1 cellular context compared by ENCODE assay signal in the genomic region with DNA sequence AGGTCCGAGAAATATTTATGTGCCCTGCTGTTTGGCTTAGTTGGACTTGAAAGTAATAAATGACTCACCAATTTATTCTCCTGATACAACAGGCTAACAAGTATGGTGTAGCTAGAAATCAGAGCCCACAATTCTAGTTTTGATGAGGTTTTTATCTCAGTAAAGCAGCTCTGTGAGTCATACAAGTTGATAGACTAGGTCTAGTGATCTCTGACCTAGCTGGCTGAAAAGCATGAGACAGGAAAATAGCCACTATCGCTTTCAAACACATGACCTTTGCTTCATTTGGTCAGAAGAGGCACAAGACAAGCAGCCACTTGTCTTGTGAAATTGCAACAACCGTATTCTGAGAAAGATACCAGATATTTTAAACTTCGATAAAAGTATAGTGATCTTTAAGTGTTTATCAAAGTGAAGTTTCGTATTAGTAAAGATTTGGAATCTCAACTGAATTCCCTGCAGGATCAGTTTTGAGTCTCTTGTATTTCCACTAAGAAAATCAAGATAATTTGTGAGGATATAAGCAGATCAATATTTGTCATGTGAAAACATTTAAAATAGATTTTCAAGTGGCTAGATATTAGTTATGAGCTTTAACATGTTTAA.
TF ChIP-seq lines count a peak whose summit lies in the region.

No MANE protein-coding gene starts in this region.

TF ChIP-seq in HepG2, 621 proteins besides CTCF, POLR2A, EP300 and RAD21 (continued from another document and continues in another):
- TF ChIP-seq CSRNP1 (CRISPR knock-in tag; IDR thresholded peaks at IDR 0.05) = no peak
- no peak for TF ChIP-seq ZBTB38 (CRISPR knock-in tag; IDR thresholded peaks at IDR 0.05)
- no peak for TF ChIP-seq MZF1 (CRISPR knock-in tag; IDR thresholded peaks at IDR 0.05; ENCODE audit: borderline replicate concordance)
- no peak for TF ChIP-seq ZNF138 (CRISPR knock-in tag; IDR thresholded peaks at IDR 0.05; ENCODE audit: low read depth)
- no peak for TF ChIP-seq CCDC6 (CRISPR knock-in tag; IDR thresholded peaks at IDR 0.05)
- no peak for TF ChIP-seq ONECUT2 (CRISPR knock-in tag; IDR thresholded peaks at IDR 0.05)
- TF ChIP-seq ZNF207 (IDR thresholded peaks at IDR 0.05; ENCODE audit: borderline replicate concordance) = no peak
- TF ChIP-seq ZNF737 (CRISPR knock-in tag; IDR thresholded peaks at IDR 0.05; ENCODE audit: borderline replicate concordance) = no peak
- TF ChIP-seq ZNF629 (CRISPR knock-in tag; conservative IDR thresholded peaks at IDR 0.05) = 0 out of 2 replicates have a peak, but pooled peaks have one; percentile 17
- no peak for TF ChIP-seq ZNF34 (CRISPR knock-in tag; IDR thresholded peaks at IDR 0.05; ENCODE audit: borderline replicate concordance)
- no peak for TF ChIP-seq ZNF263 (CRISPR knock-in tag; IDR thresholded peaks at IDR 0.05)
- TF ChIP-seq, protein P1, sequence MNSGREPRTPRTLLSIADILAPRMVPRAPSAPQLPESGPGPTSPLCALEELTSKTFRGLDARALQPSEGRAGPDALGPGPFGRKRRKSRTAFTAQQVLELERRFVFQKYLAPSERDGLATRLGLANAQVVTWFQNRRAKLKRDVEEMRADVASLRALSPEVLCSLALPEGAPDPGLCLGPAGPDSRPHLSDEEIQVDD (CRISPR knock-in tag; IDR thresholded peaks at IDR 0.05; ENCODE audit: borderline replicate concordance) = no peak
- TF ChIP-seq CSRNP2 (CRISPR knock-in tag; conservative IDR thresholded peaks at IDR 0.05; ENCODE audit: low read depth) = no peak
- no peak for TF ChIP-seq CBX5 (CRISPR knock-in tag; IDR thresholded peaks at IDR 0.05; ENCODE audit: borderline replicate concordance)
- TF ChIP-seq, protein P2, sequence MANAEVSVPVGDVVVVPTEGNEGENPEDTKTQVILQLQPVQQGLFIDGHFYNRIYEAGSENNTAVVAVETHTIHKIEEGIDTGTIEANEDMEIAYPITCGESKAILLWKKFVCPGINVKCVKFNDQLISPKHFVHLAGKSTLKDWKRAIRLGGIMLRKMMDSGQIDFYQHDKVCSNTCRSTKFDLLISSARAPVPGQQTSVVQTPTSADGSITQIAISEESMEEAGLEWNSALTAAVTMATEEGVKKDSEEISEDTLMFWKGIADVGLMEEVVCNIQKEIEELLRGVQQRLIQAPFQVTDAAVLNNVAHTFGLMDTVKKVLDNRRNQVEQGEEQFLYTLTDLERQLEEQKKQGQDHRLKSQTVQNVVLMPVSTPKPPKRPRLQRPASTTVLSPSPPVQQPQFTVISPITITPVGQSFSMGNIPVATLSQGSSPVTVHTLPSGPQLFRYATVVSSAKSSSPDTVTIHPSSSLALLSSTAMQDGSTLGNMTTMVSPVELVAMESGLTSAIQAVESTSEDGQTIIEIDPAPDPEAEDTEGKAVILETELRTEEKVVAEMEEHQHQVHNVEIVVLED (CRISPR knock-in tag; IDR thresholded peaks at IDR 0.05; ENCODE audit: borderline replicate concordance) = no peak
- peak; percentile 34; the same call in 1 of the 2 replicates for TF ChIP-seq NFIC (IDR thresholded peaks at IDR 0.05; ENCODE audit: low read length)
- TF ChIP-seq FOXK1 (CRISPR knock-in tag; IDR thresholded peaks at IDR 0.05; ENCODE audit: borderline replicate concordance, low read depth) = peak; percentile 62; the same call in 1 of the 2 replicates
- TF ChIP-seq ATF7 (IDR thresholded peaks at IDR 0.05) = no peak
- TF ChIP-seq ATF7 (CRISPR knock-in tag; IDR thresholded peaks at IDR 0.05) = no peak
- TF ChIP-seq ZNF619 (CRISPR knock-in tag; IDR thresholded peaks at IDR 0.05) = no peak
- TF ChIP-seq ZBTB1 (CRISPR knock-in tag; IDR thresholded peaks at IDR 0.05; ENCODE audit: borderline replicate concordance) = no peak
- no peak for TF ChIP-seq PHF21A (CRISPR knock-in tag; IDR thresholded peaks at IDR 0.05)
- TF ChIP-seq, protein P3, sequence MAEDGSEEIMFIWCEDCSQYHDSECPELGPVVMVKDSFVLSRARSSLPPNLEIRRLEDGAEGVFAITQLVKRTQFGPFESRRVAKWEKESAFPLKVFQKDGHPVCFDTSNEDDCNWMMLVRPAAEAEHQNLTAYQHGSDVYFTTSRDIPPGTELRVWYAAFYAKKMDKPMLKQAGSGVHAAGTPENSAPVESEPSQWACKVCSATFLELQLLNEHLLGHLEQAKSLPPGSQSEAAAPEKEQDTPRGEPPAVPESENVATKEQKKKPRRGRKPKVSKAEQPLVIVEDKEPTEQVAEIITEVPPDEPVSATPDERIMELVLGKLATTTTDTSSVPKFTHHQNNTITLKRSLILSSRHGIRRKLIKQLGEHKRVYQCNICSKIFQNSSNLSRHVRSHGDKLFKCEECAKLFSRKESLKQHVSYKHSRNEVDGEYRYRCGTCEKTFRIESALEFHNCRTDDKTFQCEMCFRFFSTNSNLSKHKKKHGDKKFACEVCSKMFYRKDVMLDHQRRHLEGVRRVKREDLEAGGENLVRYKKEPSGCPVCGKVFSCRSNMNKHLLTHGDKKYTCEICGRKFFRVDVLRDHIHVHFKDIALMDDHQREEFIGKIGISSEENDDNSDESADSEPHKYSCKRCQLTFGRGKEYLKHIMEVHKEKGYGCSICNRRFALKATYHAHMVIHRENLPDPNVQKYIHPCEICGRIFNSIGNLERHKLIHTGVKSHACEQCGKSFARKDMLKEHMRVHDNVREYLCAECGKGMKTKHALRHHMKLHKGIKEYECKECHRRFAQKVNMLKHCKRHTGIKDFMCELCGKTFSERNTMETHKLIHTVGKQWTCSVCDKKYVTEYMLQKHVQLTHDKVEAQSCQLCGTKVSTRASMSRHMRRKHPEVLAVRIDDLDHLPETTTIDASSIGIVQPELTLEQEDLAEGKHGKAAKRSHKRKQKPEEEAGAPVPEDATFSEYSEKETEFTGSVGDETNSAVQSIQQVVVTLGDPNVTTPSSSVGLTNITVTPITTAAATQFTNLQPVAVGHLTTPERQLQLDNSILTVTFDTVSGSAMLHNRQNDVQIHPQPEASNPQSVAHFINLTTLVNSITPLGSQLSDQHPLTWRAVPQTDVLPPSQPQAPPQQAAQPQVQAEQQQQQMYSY (CRISPR knock-in tag; IDR thresholded peaks at IDR 0.05) = no peak
- 0 out of 2 replicates have a peak, but pooled peaks have one; percentile 59 for TF ChIP-seq EHMT2 (IDR thresholded peaks at IDR 0.05; ENCODE audit: borderline replicate concordance, low read depth, low read length)
- no peak for TF ChIP-seq ZNF296 (CRISPR knock-in tag; conservative IDR thresholded peaks at IDR 0.05)
- TF ChIP-seq CREB1 (IDR thresholded peaks at IDR 0.05) = 0 out of 2 replicates have a peak, but pooled peaks have one; percentile 2
- no peak for TF ChIP-seq CREB1 (CRISPR knock-in tag; IDR thresholded peaks at IDR 0.05)
- TF ChIP-seq CEBPB (IDR thresholded peaks at IDR 0.05; ENCODE audit: borderline replicate concordance, low read depth, low read length) = peak; percentile 44; the same call in 1 of the 2 replicates
- 0 out of 2 replicates have a peak, but pooled peaks have one; percentile 21 for TF ChIP-seq ZNF264 (CRISPR knock-in tag; IDR thresholded peaks at IDR 0.05)
- TF ChIP-seq ZNF597 (CRISPR knock-in tag; IDR thresholded peaks at IDR 0.05) = no peak
- no peak for TF ChIP-seq ETV6 (CRISPR knock-in tag; conservative IDR thresholded peaks at IDR 0.05)
- TF ChIP-seq GTF2F1 (IDR thresholded peaks at IDR 0.05; ENCODE audit: low read length) = no peak
- TF ChIP-seq SNAI1 (CRISPR knock-in tag; IDR thresholded peaks at IDR 0.05; ENCODE audit: borderline replicate concordance) = no peak
- no peak for TF ChIP-seq GABPB1 (CRISPR knock-in tag; IDR thresholded peaks at IDR 0.05)
- no peak for TF ChIP-seq MXD3 (CRISPR knock-in tag; IDR thresholded peaks at IDR 0.05)
- no peak for TF ChIP-seq ZNF800 (CRISPR knock-in tag; IDR thresholded peaks at IDR 0.05)
- TF ChIP-seq TBP (CRISPR knock-in tag; IDR thresholded peaks at IDR 0.05) = no peak
- TF ChIP-seq ZNF577 (CRISPR knock-in tag; IDR thresholded peaks at IDR 0.05; ENCODE audit: borderline replicate concordance, low read depth) = no peak
- no peak for TF ChIP-seq ZNF580 (CRISPR knock-in tag; IDR thresholded peaks at IDR 0.05; ENCODE audit: borderline replicate concordance, low read depth)
- TF ChIP-seq GTF3A (CRISPR knock-in tag; conservative IDR thresholded peaks at IDR 0.05) = no peak
- TF ChIP-seq ZNF337 (CRISPR knock-in tag; IDR thresholded peaks at IDR 0.05; ENCODE audit: borderline replicate concordance, low read depth) = no peak
- no peak for TF ChIP-seq MIER2 (CRISPR knock-in tag; IDR thresholded peaks at IDR 0.05)
- TF ChIP-seq TRIM24 (CRISPR knock-in tag; IDR thresholded peaks at IDR 0.05) = no peak
- TF ChIP-seq FOXJ3 (CRISPR knock-in tag; IDR thresholded peaks at IDR 0.05; ENCODE audit: borderline replicate concordance) = peak; percentile 77; the same call in 1 of the 2 replicates
- no peak for TF ChIP-seq ZNF83 (CRISPR knock-in tag; IDR thresholded peaks at IDR 0.05; ENCODE audit: borderline replicate concordance)
- TF ChIP-seq KMT2A (CRISPR knock-in tag; IDR thresholded peaks at IDR 0.05) = no peak
- TF ChIP-seq ZZZ3 (CRISPR knock-in tag; IDR thresholded peaks at IDR 0.05; ENCODE audit: borderline replicate concordance) = no peak
- TF ChIP-seq, protein P4, sequence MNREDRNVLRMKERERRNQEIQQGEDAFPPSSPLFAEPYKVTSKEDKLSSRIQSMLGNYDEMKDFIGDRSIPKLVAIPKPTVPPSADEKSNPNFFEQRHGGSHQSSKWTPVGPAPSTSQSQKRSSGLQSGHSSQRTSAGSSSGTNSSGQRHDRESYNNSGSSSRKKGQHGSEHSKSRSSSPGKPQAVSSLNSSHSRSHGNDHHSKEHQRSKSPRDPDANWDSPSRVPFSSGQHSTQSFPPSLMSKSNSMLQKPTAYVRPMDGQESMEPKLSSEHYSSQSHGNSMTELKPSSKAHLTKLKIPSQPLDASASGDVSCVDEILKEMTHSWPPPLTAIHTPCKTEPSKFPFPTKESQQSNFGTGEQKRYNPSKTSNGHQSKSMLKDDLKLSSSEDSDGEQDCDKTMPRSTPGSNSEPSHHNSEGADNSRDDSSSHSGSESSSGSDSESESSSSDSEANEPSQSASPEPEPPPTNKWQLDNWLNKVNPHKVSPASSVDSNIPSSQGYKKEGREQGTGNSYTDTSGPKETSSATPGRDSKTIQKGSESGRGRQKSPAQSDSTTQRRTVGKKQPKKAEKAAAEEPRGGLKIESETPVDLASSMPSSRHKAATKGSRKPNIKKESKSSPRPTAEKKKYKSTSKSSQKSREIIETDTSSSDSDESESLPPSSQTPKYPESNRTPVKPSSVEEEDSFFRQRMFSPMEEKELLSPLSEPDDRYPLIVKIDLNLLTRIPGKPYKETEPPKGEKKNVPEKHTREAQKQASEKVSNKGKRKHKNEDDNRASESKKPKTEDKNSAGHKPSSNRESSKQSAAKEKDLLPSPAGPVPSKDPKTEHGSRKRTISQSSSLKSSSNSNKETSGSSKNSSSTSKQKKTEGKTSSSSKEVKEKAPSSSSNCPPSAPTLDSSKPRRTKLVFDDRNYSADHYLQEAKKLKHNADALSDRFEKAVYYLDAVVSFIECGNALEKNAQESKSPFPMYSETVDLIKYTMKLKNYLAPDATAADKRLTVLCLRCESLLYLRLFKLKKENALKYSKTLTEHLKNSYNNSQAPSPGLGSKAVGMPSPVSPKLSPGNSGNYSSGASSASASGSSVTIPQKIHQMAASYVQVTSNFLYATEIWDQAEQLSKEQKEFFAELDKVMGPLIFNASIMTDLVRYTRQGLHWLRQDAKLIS (CRISPR knock-in tag; IDR thresholded peaks at IDR 0.05) = no peak
- no peak for TF ChIP-seq PAF1 (CRISPR knock-in tag; IDR thresholded peaks at IDR 0.05)
